Comparison of ENCODE assay signal across 19 cellular contexts in genomic region chr17:66273391-66273722, GRCh38. TPM values are rescaled to one million over a fixed set of nuclear protein-coding genes. Genes with fewer than 3 reads are reported as not detected.
DNase-seq lines count a peak whose midpoint lies in the region; ATAC-seq, FAIRE-seq and TF ChIP-seq lines count a peak whose summit lies in the region.
"Had no signal": no experiment of that assay in that cellular context is flagged by ENCODE, and none has a peak within 500 bp of the region (broad histone marks: within the 10 kb centered on the region; RNA-seq: fewer than 3 reads in every experiment).

No MANE protein-coding gene starts in this region.

- CTCF ChIA-PET in mammary epithelial cell (lab: Charles Lee; ENCODE audit: low non-redundant PET), result interaction anchor here (0.6 kb wide), 1 partner anchor 962 kb away, joined by 5 read pairs; no protein-coding TSS in a partner anchor
- CTCF ChIA-PET in K562 (lab: Yijun Ruan, JAX; ENCODE audit: low intra/inter-chr PET ratio), result no interaction called here
- CTCF ChIA-PET in activated naive CD4-positive, alpha-beta T cell treated with anti-CD3 and anti-CD28 coated beads, Interleukin-2, amount 10 ng/mL, durations not matched to agents 7 days and 5 days (lab: Charles Lee), result interaction anchor here (0.7 kb wide), 1 partner anchor 26 kb away, joined by 3 read pairs; no protein-coding TSS in a partner anchor

- H3K9me3 ChIP-seq in mammary epithelial cell (replicated peaks; ENCODE audit: insufficient read depth, low read length) (no peaks in the 10 kb centered on the region), breast epithelium (peaks cover 0 to 8% of the 10 kb centered on the region in 2 donors), K562 (replicated peaks; ENCODE audit: control insufficient read depth, insufficient read depth, low read depth, low read length) (no peaks in the 10 kb centered on the region)

- H3K27ac ChIP-seq in mammary epithelial cell (ENCODE audit: insufficient read depth, low read depth, low read length) (no peak overlapping the region), breast epithelium (no peak overlapping the region), K562 (ENCODE audit: extremely low read depth, low read depth, low read length) (no peak overlapping the region), caudate nucleus (ENCODE audit: low read depth, low read length) (no peak overlapping the region)
- H3K27ac ChIP-seq: 22Rv1 had no signal

- ATAC-seq in K562 (no peak), GM21737 (IDR thresholded peaks at IDR 0.05; ENCODE audit: unreplicated experiment) (no peak)

- H3K27ac Mint-ChIP-seq in nephron progenitor cell, result peak overlapping the region; percentile 37
- no peak overlapping the region for H3K27ac Mint-ChIP-seq in activated naive CD4-positive, alpha-beta T cell treated with anti-CD3 and anti-CD28 coated beads, Interleukin-2, amount 10 ng/mL, durations not matched to agents 7 days and 5 days

- peaks cover 9% of the 10 kb centered on the region for H3K36me3 Mint-ChIP-seq in nephron progenitor cell (ENCODE audit: low read depth)
- no peaks in the 10 kb centered on the region for H3K36me3 Mint-ChIP-seq in activated naive CD4-positive, alpha-beta T cell treated with anti-CD3 and anti-CD28 coated beads, Interleukin-2, amount 10 ng/mL, durations not matched to agents 7 days and 5 days
- H3K36me3 Mint-ChIP-seq: CD4-positive, alpha-beta memory T cell had no signal

- H3K36me3 ChIP-seq in mammary epithelial cell (ENCODE audit: insufficient read depth, low read length), result no peaks in the 10 kb centered on the region
- H3K36me3 ChIP-seq in breast epithelium, result no peaks in the 10 kb centered on the region
- H3K36me3 ChIP-seq in K562 (ENCODE audit: control insufficient read depth, insufficient read depth, low read length), result no peaks in the 10 kb centered on the region

- TF ChIP-seq EP300 in K562 (IDR thresholded peaks at IDR 0.05; ENCODE audit: low read length), result no peak

- H2AFZ ChIP-seq in mammary epithelial cell (ENCODE audit: low read depth, low read length) (no peak overlapping the region), K562 (ENCODE audit: low read depth, low read length) (no peak overlapping the region)

- dilution Hi-C loops in mammary epithelial cell (cut with HindIII; ENCODE audit: low sequenced_read_pairs), result no loop called here

- BruUV-seq in mammary epithelial cell (replicated peaks; lab: Mats Ljungman, UMichigan) (no TSS peak), K562 (replicated peaks; lab: Mats Ljungman, UMichigan) (no TSS peak)

- peaks cover 40% of the 10 kb centered on the region for H3K4me1 ChIP-seq in mammary epithelial cell (ENCODE audit: insufficient read depth, low read length)
- no peaks in the 10 kb centered on the region for H3K4me1 ChIP-seq in breast epithelium
- H3K4me1 ChIP-seq in K562 (replicated peaks in 1 of 2; ENCODE audit: control insufficient read depth in 2 of 2, insufficient read depth in 2 of 2, low read length in 2 of 2), result peaks cover 0 to 22% of the 10 kb centered on the region in 2 experiments; a peak in 4 of 5 replicates

- no peaks in the 10 kb centered on the region for H3K9me1 ChIP-seq in K562 (ENCODE audit: control insufficient read depth, insufficient read depth, low read length)

- H3K4me3 ChIP-seq in mammary epithelial cell (replicated peaks in 1 of 3; ENCODE audit: insufficient read depth in 1 of 3, low read depth in 2 of 3, low read length in 3 of 3), result no peak overlapping the region
- no peak overlapping the region for H3K4me3 ChIP-seq in breast epithelium
- no peak overlapping the region for H3K4me3 ChIP-seq in K562

- H3K27me3 ChIP-seq in mammary epithelial cell (ENCODE audit: insufficient read depth, low read length), result no peaks in the 10 kb centered on the region
- H3K27me3 ChIP-seq in breast epithelium, result no peaks in the 10 kb centered on the region
- H3K27me3 ChIP-seq in K562 (ENCODE audit: control insufficient read depth in 2 of 2, insufficient read depth in 2 of 2, low read length in 2 of 2), result no peaks in the 10 kb centered on the region

- POLR2A ChIA-PET in K562 (lab: Yijun Ruan, JAX), result interaction anchor here (0.6 to 1.2 kb wide), 3 partner anchors 13 to 1217 kb away, joined by 3 to 5 read pairs (median 3); no protein-coding TSS in a partner anchor

- H3K4me2 ChIP-seq in mammary epithelial cell (ENCODE audit: insufficient read depth, low read depth, low read length) (peak overlapping the region; percentile 56), K562 (ENCODE audit: insufficient read depth, low read length) (no peak overlapping the region)

- no peak overlapping the region for H3K4me3 Mint-ChIP-seq in nephron progenitor cell
- H3K4me3 Mint-ChIP-seq in activated naive CD4-positive, alpha-beta T cell treated with anti-CD3 and anti-CD28 coated beads, Interleukin-2, amount 10 ng/mL, durations not matched to agents 7 days and 5 days, result no peak overlapping the region

- 92% methylated on average over 1 of the region's 1 CpG for WGBS in mammary epithelial cell (ENCODE audit: low coverage, missing lambda C conversion rate)
- 29% methylated on average over 1 of the region's 1 CpG for WGBS in K562 (ENCODE audit: insufficient coverage, low coverage, missing lambda C conversion rate)

- TF ChIP-seq CTCF in mammary epithelial cell (conservative IDR thresholded peaks at IDR 0.05 in 1 of 2, IDR thresholded peaks at IDR 0.05 in 1 of 2; ENCODE audit: extremely low read depth in 1 of 2, insufficient read depth in 1 of 2, low read depth in 1 of 2, low read length in 2 of 2) (no peak), breast epithelium (IDR thresholded peaks at IDR 0.05) (no peak), K562 (IDR thresholded peaks at IDR 0.05 in 2 of 3, conservative IDR thresholded peaks at IDR 0.05 in 1 of 3; ENCODE audit: insufficient read depth in 2 of 3, low read depth in 1 of 3, low read length in 3 of 3) (no peak), nephron progenitor cell (IDR thresholded peaks at IDR 0.05) (no peak)

- intact Hi-C loops in mammary epithelial cell (cut with micrococcal nuclease) (loop anchor here (10.0 kb wide), 1 partner anchor 631 kb away; no protein-coding TSS in a partner anchor), breast epithelium (cut with DNase I; ENCODE audit: low total_unique reads) (no loop called here), K562 (cut with micrococcal nuclease) (no loop called here)

- no peak overlapping the region for H3K9ac ChIP-seq in mammary epithelial cell (ENCODE audit: insufficient read depth, low read length)
- no peak overlapping the region for H3K9ac ChIP-seq in K562 (ENCODE audit: insufficient read depth in 1 of 2, low read depth in 2 of 2, low read length in 2 of 2)

- no peak for FAIRE-seq in K562 (lab: Jason Lieb, UNC)

- DNase-seq in mammary epithelial cell (no peak), breast epithelium (ENCODE audit: low spot score in 2 of 2) (no peak), K562 (ENCODE audit: extremely low read depth in 1 of 4, low spot score in 3 of 4) (no peak), nephron progenitor cell (no peak), caudate nucleus (lab: John Stamatoyannopoulos, UW) (no peak), NCI-H446 (lab: John Stamatoyannopoulos, UW) (no peak)
- no peak for DNase-seq in activated naive CD4-positive, alpha-beta T cell treated with anti-CD3 and anti-CD28 coated beads, Interleukin-2, amount 10 ng/mL, durations not matched to agents 7 days and 5 days
- DNase-seq: Calu3; CD4-positive, alpha-beta memory T cell; DMS53; KBM-7; NCI-H1436; NCI-H2029 treated with DMSO at 0.1 percent for 48 hours; NCI-H82; SIG-M5 had no signal

- no peaks in the 10 kb centered on the region for H4K20me1 ChIP-seq in mammary epithelial cell (ENCODE audit: insufficient read depth, low read length)
- peaks cover 2% of the 10 kb centered on the region; the same call in 1 of the 2 replicates for H4K20me1 ChIP-seq in K562 (replicated peaks; ENCODE audit: control insufficient read depth, insufficient read depth, low read length)

- in situ Hi-C loops in mammary epithelial cell (cut with MboI; ENCODE audit: low sequenced_read_pairs in 2 of 2) (loop anchor here in 1 of 2 donors (25.0 kb wide), 1 partner anchor 389 kb away; no protein-coding TSS in a partner anchor), K562 (cut with MboI) (no loop called here)

- H3K79me2 ChIP-seq in mammary epithelial cell (ENCODE audit: insufficient read depth, low read length), result no peaks in the 10 kb centered on the region
- no peaks in the 10 kb centered on the region for H3K79me2 ChIP-seq in K562 (ENCODE audit: control insufficient read depth, insufficient read depth, low read length)

- peaks cover 12% of the 10 kb centered on the region for H3K27me3 Mint-ChIP-seq in nephron progenitor cell (ENCODE audit: low read depth, poor library complexity)
- H3K27me3 Mint-ChIP-seq in activated naive CD4-positive, alpha-beta T cell treated with anti-CD3 and anti-CD28 coated beads, Interleukin-2, amount 10 ng/mL, durations not matched to agents 7 days and 5 days, result peaks cover 36% of the 10 kb centered on the region

- TF ChIP-seq POLR2A in breast epithelium (IDR thresholded peaks at IDR 0.05) (no peak), K562 (conservative IDR thresholded peaks at IDR 0.05) (no peak)

- H3K4me1 Mint-ChIP-seq in nephron progenitor cell, result no peaks in the 10 kb centered on the region
- no peaks in the 10 kb centered on the region for H3K4me1 Mint-ChIP-seq in activated naive CD4-positive, alpha-beta T cell treated with anti-CD3 and anti-CD28 coated beads, Interleukin-2, amount 10 ng/mL, durations not matched to agents 7 days and 5 days

- no peak for TF ChIP-seq RAD21 in K562 (CRISPR knock-in tag; conservative IDR thresholded peaks at IDR 0.05 in 1 of 2, IDR thresholded peaks at IDR 0.05 in 1 of 2)

- peaks cover 26% of the 10 kb centered on the region for H3K9me3 Mint-ChIP-seq in nephron progenitor cell
- no peaks in the 10 kb centered on the region for H3K9me3 Mint-ChIP-seq in activated naive CD4-positive, alpha-beta T cell treated with anti-CD3 and anti-CD28 coated beads, Interleukin-2, amount 10 ng/mL, durations not matched to agents 7 days and 5 days
- H3K9me3 Mint-ChIP-seq: CD4-positive, alpha-beta memory T cell had no signal

RNA-seq across cellular contexts. Expression of gene PRKCA, which starts 29.1 kb away (rescaled TPM):
- total RNA-seq in mammary epithelial cell, result 10 to 100 TPM in 1 of 2 donors, 1 to 10 TPM in 1; 6.0 to 15.5 TPM
- 2.6 TPM for polyA plus RNA-seq in mammary epithelial cell
- polyA minus RNA-seq in mammary epithelial cell, result 2.4 TPM
- total RNA-seq in breast epithelium, result 10 to 100 TPM in 1 of 3 donors, 1 to 10 TPM in 2; 5.1 to 10.5 (median 6.6) TPM
- total RNA-seq in K562 (2011; cell fraction: chromatin; rRNA removed; ENCODE audit: low replicate concordance), result 104 and 117 TPM in 2 replicates
- total RNA-seq in K562 (2011; cell fraction: nucleolus; rRNA removed), result 43.2 and 50.5 TPM in 2 replicates
- 62.3 and 84.4 TPM in 2 replicates for total RNA-seq in K562 (2011; cell fraction: nucleoplasm; rRNA removed)
- 9.5 and 11.3 TPM in 2 replicates for total RNA-seq in K562 (2014; rRNA removed)
- total RNA-seq in K562 (2014; rRNA removed; fragmentation: Illumina TruSeq; extraction: Trizol), result 17.8 and 20.1 TPM in 2 replicates
- 17.8 and 20.9 TPM in 2 replicates for total RNA-seq in K562 (2015; rRNA removed; fragmentation: Illumina TruSeq; extraction: Trizol)
- 30.4 and 33.0 TPM in 2 replicates for total RNA-seq in K562 (2021)
- polyA plus RNA-seq in K562 (2011; rRNA removed), result 24.1 and 25.9 TPM in 2 replicates
- polyA plus RNA-seq in K562 (2011; cell fraction: cytosol; rRNA removed), result 12.7 and 19.8 TPM in 2 replicates
- 19.9 and 25.4 TPM in 2 replicates for polyA plus RNA-seq in K562 (2011; cell fraction: nucleus; rRNA removed)
- polyA plus RNA-seq in K562 (2012), result 15.4 and 18.6 TPM in 2 replicates
- 18.1 and 19.5 TPM in 2 replicates for polyA plus RNA-seq in K562 (2014; fragmentation: Illumina TruSeq; extraction: Trizol)
- 1 to 10 TPM; 3.2 to 5.3 TPM for polyA plus RNA-seq in K562 (2014; fragmentation: Nextera tagmentation; extraction: Ambion mirVana)
- polyA plus RNA-seq in K562 (2014; rRNA removed), result 11.6 and 12.5 TPM in 2 replicates
- 41.9 and 45.2 TPM in 2 replicates for polyA minus RNA-seq in K562 (2011; rRNA and poly(A)+ RNA removed)
- polyA minus RNA-seq in K562 (2011; cell fraction: cytosol; rRNA and poly(A)+ RNA removed), result 20.5 and 22.4 TPM in 2 replicates
- 33.0 and 46.7 TPM in 2 replicates for polyA minus RNA-seq in K562 (2011; cell fraction: nucleus; rRNA and poly(A)+ RNA removed)

RNA-seq across cellular contexts. Expression of gene APOH, which starts 44.1 kb away (rescaled TPM):
- total RNA-seq in mammary epithelial cell (not detected), breast epithelium (not detected), K562 (2014; rRNA removed) (not detected in 2 replicates), K562 (2014; rRNA removed; fragmentation: Illumina TruSeq; extraction: Trizol) (not detected in 2 replicates), K562 (2015; rRNA removed; fragmentation: Illumina TruSeq; extraction: Trizol) (not detected in 2 replicates), K562 (2021) (1.1 and 1.2 TPM in 2 replicates)
- polyA plus RNA-seq in mammary epithelial cell (not detected), K562 (2011; rRNA removed) (not detected in 2 replicates), K562 (2014; fragmentation: Illumina TruSeq; extraction: Trizol) (not detected in 2 replicates), K562 (2014; fragmentation: Nextera tagmentation; extraction: Ambion mirVana) (not detected), K562 (2014; rRNA removed) (not detected in 2 replicates)
- polyA minus RNA-seq in mammary epithelial cell, result not detected
- not detected in 2 replicates for total RNA-seq in K562 (2011; cell fraction: chromatin; rRNA removed; ENCODE audit: low replicate concordance)
- not detected in 2 replicates for total RNA-seq in K562 (2011; cell fraction: nucleolus; rRNA removed)
- not detected in 2 replicates for total RNA-seq in K562 (2011; cell fraction: nucleoplasm; rRNA removed)
- polyA plus RNA-seq in K562 (2011; cell fraction: cytosol; rRNA removed), result not detected in 2 replicates
- not detected in 2 replicates for polyA plus RNA-seq in K562 (2011; cell fraction: nucleus; rRNA removed)
- not detected in 2 replicates for polyA plus RNA-seq in K562 (2012)
- not detected in 2 replicates for polyA minus RNA-seq in K562 (2011; rRNA and poly(A)+ RNA removed)
- 5.0 TPM in 1 of 2 replicates, not detected in the other for polyA minus RNA-seq in K562 (2011; cell fraction: cytosol; rRNA and poly(A)+ RNA removed)
- not detected in 2 replicates for polyA minus RNA-seq in K562 (2011; cell fraction: nucleus; rRNA and poly(A)+ RNA removed)
- total RNA-seq: Calu3; CD4-positive, alpha-beta memory T cell; NCI-H460 had no signal
- polyA plus RNA-seq: BJ had no signal
